ENCODE assay signal across 8 cellular contexts in genomic region chr2:95159690-95160449, GRCh38. TPM values are rescaled to one million over a fixed set of nuclear protein-coding genes. Genes with fewer than 3 reads are reported as not detected.
DNase-seq lines count a peak whose midpoint lies in the region; ATAC-seq and TF ChIP-seq lines count a peak whose summit lies in the region.

TSS of gene ZNF514 (minus strand) at chr2:95159848. CDS start at chr2:95153253, 6,595 bp downstream.

- H3K4me3 Mint-ChIP-seq in Calu3 (ENCODE audit: low read depth, unreplicated experiment) = peak within 1 kb of the TSS; percentile 84
- peak within 1 kb of the TSS; percentile 89 for H3K4me3 Mint-ChIP-seq in nephron progenitor cell

- H3K27ac Mint-ChIP-seq in Calu3 (ENCODE audit: unreplicated experiment) (peak within 1 kb of the TSS; percentile 66), nephron progenitor cell (no peak within 1 kb of the TSS)

- BruUV-seq in Calu3 (replicated peaks; lab: Mats Ljungman, UMichigan) = no TSS peak

- H3K4me1 ChIP-seq in HUES6 (ENCODE audit: control insufficient read depth, insufficient read depth, low read length) = 0 out of 2 replicates have a peak, but pooled peaks cover 8% of the 10 kb centered on the region

- H3K4me1 Mint-ChIP-seq in Calu3 (ENCODE audit: low read depth, unreplicated experiment) (peaks cover 8% of the 10 kb centered on the region), nephron progenitor cell (peaks cover 24% of the 10 kb centered on the region)

- H3K27ac ChIP-seq in HUES6 (ENCODE audit: low read depth, low read length) = no peak within 1 kb of the TSS

- DNase-seq in Calu3 (peak; percentile 73), RPMI8226 (peak; percentile 82), fibroblast of the conjunctiva (ENCODE audit: low read depth) (peak; percentile 30), nephron progenitor cell (peak; percentile 88)
- DNase-seq in activated effector memory CD4-positive, alpha-beta T cell treated with Interleukin-2 at 50 U/mL for 16 hours = peak; percentile 70
- DNase-seq in stimulated activated naive CD8-positive, alpha-beta T cell treated with anti-CD3 and anti-CD28 coated beads, Interleukin-15, Interleukin-2, amounts not matched to agents 100 U/mL and 50 U/mL, for 24 hours = peak; percentile 83

- intact Hi-C loops in Calu3 (cut with micrococcal nuclease; ENCODE audit: unreplicated experiment) = no loop called here

- H3K27me3 ChIP-seq in HUES6 (ENCODE audit: control insufficient read depth, insufficient read depth, low read length) = peaks cover 11% of the 10 kb centered on the region

- no peak for TF ChIP-seq CTCF in Calu3 (IDR thresholded peaks at IDR 0.05; ENCODE audit: unreplicated experiment)
- TF ChIP-seq CTCF in nephron progenitor cell (IDR thresholded peaks at IDR 0.05) = no peak

- H3K36me3 Mint-ChIP-seq in Calu3 (ENCODE audit: insufficient read depth, unreplicated experiment) = peaks cover 24% of the 10 kb centered on the region
- peaks cover 46% of the 10 kb centered on the region for H3K36me3 Mint-ChIP-seq in nephron progenitor cell (ENCODE audit: low read depth)

- H3K9me3 Mint-ChIP-seq in Calu3 (ENCODE audit: low read depth, unreplicated experiment) (peaks cover 2% of the 10 kb centered on the region), nephron progenitor cell (peaks cover 42% of the 10 kb centered on the region)

- H3K27me3 Mint-ChIP-seq in Calu3 (ENCODE audit: unreplicated experiment) = no peaks in the 10 kb centered on the region
- H3K27me3 Mint-ChIP-seq in nephron progenitor cell (ENCODE audit: low read depth, poor library complexity) = no peaks in the 10 kb centered on the region

- H3K9ac ChIP-seq in HUES6 (ENCODE audit: low read length) = peak within 1 kb of the TSS; percentile 74

- H3K36me3 ChIP-seq in HUES6 (ENCODE audit: control insufficient read depth, insufficient read depth, low read length) = peaks cover 26% of the 10 kb centered on the region

- peak; percentile 88 for ATAC-seq in GM21423 (IDR thresholded peaks at IDR 0.05; ENCODE audit: unreplicated experiment)
- peak; percentile 91 for ATAC-seq in stimulated activated naive CD8-positive, alpha-beta T cell treated with anti-CD3 and anti-CD28 coated beads, Interleukin-15, Interleukin-2, amounts not matched to agents 100 U/mL and 50 U/mL, for 24 hours

- H3K9me3 ChIP-seq in HUES6 (ENCODE audit: control insufficient read depth, insufficient read depth, low read depth, low read length) = no peaks in the 10 kb centered on the region; the same call in 1 of the 2 replicates

- peak within 1 kb of the TSS; percentile 94 for H3K4me3 ChIP-seq in HUES6 (ENCODE audit: low read depth, low read length)

- CTCF ChIA-PET in Calu3 (lab: Charles Lee) = interaction anchor here (1.1 to 1.3 kb wide), 2 partner anchors 38 to 39 kb away, joined by 3 read pairs; no protein-coding TSS in a partner anchor

RNA-seq across cellular contexts. Expression of gene ZNF514, which starts in this region (rescaled TPM):
- total RNA-seq in Calu3 (2022) = 14.0 and 17.4 TPM in 2 replicates

Comparison
In these comparisons a context has a peak if more than half of its experiments do, and no peak if none do; other contexts are left out.
1. DNase-seq: peak in every context shown above with its lines; median percentile 88 in nephron progenitor cell; 83 in stimulated activated naive CD8-positive, alpha-beta T cell treated with anti-CD3 and anti-CD28 coated beads, Interleukin-15, Interleukin-2, amounts not matched to agents 100 U/mL and 50 U/mL, for 24 hours; 82 in RPMI8226; 73 in Calu3; 70 in activated effector memory CD4-positive, alpha-beta T cell treated with Interleukin-2 at 50 U/mL for 16 hours; 30 in fibroblast of the conjunctiva.